ENCODE assay signal across 12 cellular contexts in the genomic region with DNA sequence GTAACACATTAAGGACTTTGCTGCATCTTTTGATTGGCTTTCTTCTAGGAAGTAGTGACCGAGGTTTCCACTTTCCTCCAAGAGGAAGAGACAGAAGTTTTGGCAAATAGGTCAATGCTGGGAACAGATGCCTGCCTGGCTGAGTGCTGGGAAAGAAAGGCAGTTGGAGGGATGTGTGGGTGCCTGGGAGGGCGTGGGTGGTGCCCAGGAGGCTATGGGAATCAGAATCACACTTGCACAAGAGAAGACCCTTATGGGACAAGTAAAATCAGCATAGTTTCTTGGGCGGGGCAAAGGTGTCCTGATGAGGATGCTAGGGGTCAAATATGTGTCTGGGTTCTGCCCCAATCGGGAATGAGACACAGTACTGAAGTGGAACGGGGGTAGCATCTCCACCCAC. TPM values are rescaled to one million over a fixed set of nuclear protein-coding genes. Genes with fewer than 3 reads are reported as not detected.
DNase-seq lines count a peak whose midpoint lies in the region; ATAC-seq, FAIRE-seq and TF ChIP-seq lines count a peak whose summit lies in the region.
"Had no signal": no experiment of that assay in that cellular context is flagged by ENCODE, and none has a peak within 500 bp of the region (broad histone marks: within the 10 kb centered on the region; RNA-seq: fewer than 3 reads in every experiment).

No MANE protein-coding gene starts in this region.

- H3K4me3 Mint-ChIP-seq in MCF 10A (ENCODE audit: unreplicated experiment), result peak overlapping the region; percentile 79
- peak overlapping the region; percentile 88 for H3K4me3 Mint-ChIP-seq in activated CD8-positive, alpha-beta T cell treated with anti-CD3 and anti-CD28 coated beads for 36 hours

- H3K4me3 ChIP-seq in mammary epithelial cell (replicated peaks in 1 of 3; ENCODE audit: insufficient read depth in 1 of 3, low read depth in 2 of 3, low read length in 3 of 3), result no peak overlapping the region
- peak overlapping the region; percentile 81 for H3K4me3 ChIP-seq in iPS-20b (ENCODE audit: low read length)
- H3K4me3 ChIP-seq in H7 (ENCODE audit: insufficient read depth, low read depth, low read length), result no peak overlapping the region
- H3K4me3 ChIP-seq: lung had no signal

- H3K9ac ChIP-seq in mammary epithelial cell (ENCODE audit: insufficient read depth, low read length) (no peak overlapping the region), iPS-20b (ENCODE audit: low read depth, low read length) (peak overlapping the region; percentile 66; the same call in 1 of the 2 replicates)

- H3K9me3 ChIP-seq in mammary epithelial cell (replicated peaks; ENCODE audit: insufficient read depth, low read length) (no peaks in the 10 kb centered on the region), iPS-20b (ENCODE audit: insufficient read depth, low read depth, low read length) (no peaks in the 10 kb centered on the region)
- H3K9me3 ChIP-seq: colonic mucosa had no signal

- H3K4me1 ChIP-seq in mammary epithelial cell (ENCODE audit: insufficient read depth, low read length) (peaks cover 15% of the 10 kb centered on the region), iPS-20b (ENCODE audit: insufficient read depth, low read length) (no peaks in the 10 kb centered on the region)

- in situ Hi-C loops in mammary epithelial cell (cut with MboI; ENCODE audit: low sequenced_read_pairs in 2 of 2), result no loop called here

- POLR2A ChIA-PET in MCF 10A (lab: Yijun Ruan, JAX), result interaction anchor here (1.4 kb wide), 1 partner anchor 13 kb away, joined by 4 read pairs; no protein-coding TSS in a partner anchor
- POLR2A ChIA-PET in activated CD8-positive, alpha-beta T cell treated with anti-CD3 and anti-CD28 coated beads for 36 hours (lab: Charles Lee), result interaction anchor here (0.6 to 1.4 kb wide), 2 partner anchors 14 to 247 kb away, joined by 3 read pairs; no protein-coding TSS in a partner anchor

- CTCF ChIA-PET in MCF 10A (lab: Yijun Ruan, JAX) (no interaction called here), mammary epithelial cell (lab: Charles Lee; ENCODE audit: low non-redundant PET) (no interaction called here)
- CTCF ChIA-PET in activated CD8-positive, alpha-beta T cell treated with anti-CD3 and anti-CD28 coated beads for 36 hours (lab: Charles Lee), result interaction anchor here (0.9 to 1.5 kb wide), 7 partner anchors 10 to 247 kb away, joined by 3 to 7 read pairs (median 4); no protein-coding TSS in a partner anchor

- no peak for FAIRE-seq in D721Med (lab: Jason Lieb, UNC)

- no peak for DNase-seq in MCF 10A (ENCODE audit: unreplicated experiment)
- DNase-seq in mammary epithelial cell, result no peak
- DNase-seq in activated CD8-positive, alpha-beta T cell treated with anti-CD3 and anti-CD28 coated beads for 36 hours, result no peak
- no peak for DNase-seq in H7
- no peak for DNase-seq in D721Med (ENCODE audit: insufficient read length, low spot score)
- DNase-seq in NCI-H1436 (lab: John Stamatoyannopoulos, UW), result no peak
- DNase-seq: colonic mucosa, MV-4-11, T-helper 9 cell had no signal

- 48% methylated on average over 5 of the region's 5 CpGs for WGBS in mammary epithelial cell (ENCODE audit: low coverage, missing lambda C conversion rate)

- H3K27ac ChIP-seq in mammary epithelial cell (ENCODE audit: insufficient read depth, low read depth, low read length) (no peak overlapping the region), iPS-20b (ENCODE audit: low read length) (no peak overlapping the region), temporal lobe (ENCODE audit: low read depth, low read length) (peak overlapping the region; percentile 9)

- H3K4me1 Mint-ChIP-seq in MCF 10A (ENCODE audit: insufficient read depth, unreplicated experiment), result peaks cover 16% of the 10 kb centered on the region
- H3K4me1 Mint-ChIP-seq in activated CD8-positive, alpha-beta T cell treated with anti-CD3 and anti-CD28 coated beads for 36 hours (ENCODE audit: low read depth), result peaks cover 11% of the 10 kb centered on the region

- H3K9me3 Mint-ChIP-seq in MCF 10A (ENCODE audit: unreplicated experiment), result no peaks in the 10 kb centered on the region
- H3K9me3 Mint-ChIP-seq in activated CD8-positive, alpha-beta T cell treated with anti-CD3 and anti-CD28 coated beads for 36 hours, result no peaks in the 10 kb centered on the region

- no peak overlapping the region for H2AFZ ChIP-seq in mammary epithelial cell (ENCODE audit: low read depth, low read length)

- no peaks in the 10 kb centered on the region for H3K79me2 ChIP-seq in mammary epithelial cell (ENCODE audit: insufficient read depth, low read length)

- H3K36me3 ChIP-seq in mammary epithelial cell (ENCODE audit: insufficient read depth, low read length) (peaks cover 16% of the 10 kb centered on the region), iPS-20b (ENCODE audit: insufficient read depth, low read depth, low read length) (peaks cover 50% of the 10 kb centered on the region), H7 (replicated peaks; ENCODE audit: control insufficient read depth, insufficient read depth, low read length) (peaks cover 32% of the 10 kb centered on the region)
- H3K36me3 ChIP-seq: colonic mucosa had no signal

- no peak overlapping the region for H3K4me2 ChIP-seq in mammary epithelial cell (ENCODE audit: insufficient read depth, low read depth, low read length)

- no peak for ATAC-seq in activated CD8-positive, alpha-beta T cell treated with anti-CD3 and anti-CD28 coated beads for 36 hours

- BruUV-seq in MCF 10A (replicated peaks; lab: Mats Ljungman, UMichigan) (no TSS peak), mammary epithelial cell (replicated peaks; lab: Mats Ljungman, UMichigan) (no TSS peak)

- intact Hi-C loops in MCF 10A (cut with micrococcal nuclease) (no loop called here), mammary epithelial cell (cut with micrococcal nuclease) (no loop called here)
- intact Hi-C loops in activated CD8-positive, alpha-beta T cell treated with anti-CD3 and anti-CD28 coated beads for 36 hours (cut with micrococcal nuclease), result no loop called here

- no peaks in the 10 kb centered on the region for H3K27me3 Mint-ChIP-seq in MCF 10A (ENCODE audit: insufficient read depth, unreplicated experiment)
- H3K27me3 Mint-ChIP-seq in activated CD8-positive, alpha-beta T cell treated with anti-CD3 and anti-CD28 coated beads for 36 hours, result no peaks in the 10 kb centered on the region

- dilution Hi-C loops in mammary epithelial cell (cut with HindIII; ENCODE audit: low sequenced_read_pairs), result loop anchor here (10.0 kb wide), 3 partner anchors 60 to 280 kb away; no protein-coding TSS in a partner anchor

- peaks cover 39% of the 10 kb centered on the region for H3K36me3 Mint-ChIP-seq in MCF 10A (ENCODE audit: insufficient read depth, unreplicated experiment)
- peaks cover 24% of the 10 kb centered on the region for H3K36me3 Mint-ChIP-seq in activated CD8-positive, alpha-beta T cell treated with anti-CD3 and anti-CD28 coated beads for 36 hours (ENCODE audit: low read depth)

- no peak overlapping the region for H3K27ac Mint-ChIP-seq in MCF 10A (ENCODE audit: low read depth, unreplicated experiment)
- H3K27ac Mint-ChIP-seq in activated CD8-positive, alpha-beta T cell treated with anti-CD3 and anti-CD28 coated beads for 36 hours, result no peak overlapping the region

- no peaks in the 10 kb centered on the region for H4K20me1 ChIP-seq in mammary epithelial cell (ENCODE audit: insufficient read depth, low read length)

- TF ChIP-seq CTCF in MCF 10A (IDR thresholded peaks at IDR 0.05; ENCODE audit: unreplicated experiment), result no peak
- TF ChIP-seq CTCF in mammary epithelial cell (conservative IDR thresholded peaks at IDR 0.05 in 1 of 2, IDR thresholded peaks at IDR 0.05 in 1 of 2; ENCODE audit: extremely low read depth in 1 of 2, insufficient read depth in 1 of 2, low read depth in 1 of 2, low read length in 2 of 2), result no peak
- no peak for TF ChIP-seq CTCF in activated CD8-positive, alpha-beta T cell treated with anti-CD3 and anti-CD28 coated beads for 36 hours (IDR thresholded peaks at IDR 0.05)
- TF ChIP-seq CTCF in D721Med (IDR thresholded peaks at IDR 0.05; ENCODE audit: insufficient read depth, missing control alignments), result no peak

- H3K27me3 ChIP-seq in mammary epithelial cell (ENCODE audit: insufficient read depth, low read length), result no peaks in the 10 kb centered on the region
- H3K27me3 ChIP-seq in iPS-20b (ENCODE audit: insufficient read depth, low read length), result peaks cover 11% of the 10 kb centered on the region; the same call in 1 of the 2 replicates
- H3K27me3 ChIP-seq in H7 (ENCODE audit: control insufficient read depth, insufficient read depth, low read length), result no peaks in the 10 kb centered on the region; the same call in 1 of the 2 replicates
- H3K27me3 ChIP-seq: colonic mucosa had no signal

RNA-seq across cellular contexts. Expression of gene ACADS, which starts 0.9 kb away (rescaled TPM):
- total RNA-seq in MCF 10A (2022) (1.9 and 2.1 TPM in 2 replicates), mammary epithelial cell (1 to 10 TPM; 1.0 to 3.7 TPM), temporal lobe (3.9 TPM)
- 1.3 TPM for polyA plus RNA-seq in mammary epithelial cell
- not detected for polyA minus RNA-seq in mammary epithelial cell
- 10 to 100 TPM; 17.4 to 18.1 TPM for total RNA-seq in activated CD8-positive, alpha-beta T cell treated with anti-CD3 and anti-CD28 coated beads for 36 hours
- total RNA-seq in H7 (2014; rRNA removed; shearing (Covaris generic)), result 14.0 and 16.0 TPM in 2 replicates

RNA-seq across cellular contexts. Expression of gene UNC119B, which starts 14.5 kb away (rescaled TPM):
- 31.0 and 34.7 TPM in 2 replicates for total RNA-seq in MCF 10A (2022)
- 10 to 100 TPM; 28.0 to 33.3 TPM for total RNA-seq in mammary epithelial cell
- 25.3 TPM for polyA plus RNA-seq in mammary epithelial cell
- 31.7 TPM for polyA minus RNA-seq in mammary epithelial cell
- total RNA-seq in activated CD8-positive, alpha-beta T cell treated with anti-CD3 and anti-CD28 coated beads for 36 hours, result 10 to 100 TPM; 23.8 to 24.3 TPM
- total RNA-seq in temporal lobe, result 16.5 TPM
- 15.8 and 26.4 TPM in 2 replicates for total RNA-seq in H7 (2014; rRNA removed; shearing (Covaris generic))

RNA-seq across cellular contexts. Expression of gene MLEC, which starts 37.8 kb away (rescaled TPM):
- 107 and 144 TPM in 2 replicates for total RNA-seq in MCF 10A (2022)
- total RNA-seq in mammary epithelial cell, result 100 to 1,000 TPM in 1 of 2 donors, 10 to 100 TPM in 1; 64.7 to 114 TPM
- 37.1 TPM for polyA plus RNA-seq in mammary epithelial cell
- 150 TPM for polyA minus RNA-seq in mammary epithelial cell
- total RNA-seq in activated CD8-positive, alpha-beta T cell treated with anti-CD3 and anti-CD28 coated beads for 36 hours, result 10 to 100 TPM; 79.2 to 79.4 TPM
- total RNA-seq in temporal lobe, result 31.7 TPM
- total RNA-seq in H7 (2014; rRNA removed; shearing (Covaris generic)), result 142 and 181 TPM in 2 replicates
